ENCODE assay signal across 1 cellular context in genomic region chr7:7719235-7719634, GRCh38.
A peak's percentile ranks its signal among the peaks of the same experiment; 100 is the strongest.
TF ChIP-seq lines count a peak whose summit lies in the region.

No MANE protein-coding gene starts in this region.

TF ChIP-seq in HEK293, 187 proteins besides CTCF, POLR2A, EP300 and RAD21 (continued from another document):
- TF ChIP-seq ATF2 (tag by site-specific recombination; IDR thresholded peaks at IDR 0.05; ENCODE audit: low read depth) (peak; percentile 52; the same call in 1 of the 2 replicates), ZNF558 (tag by site-specific recombination; IDR thresholded peaks at IDR 0.05) (no peak; the same call in 1 of the 2 replicates), ZNF184 (tag by site-specific recombination; IDR thresholded peaks at IDR 0.05) (peak; percentile 86), ZBTB44 (tag by site-specific recombination; IDR thresholded peaks at IDR 0.05) (peak; percentile 52; the same call in 1 of the 2 replicates), ZSCAN23 (tag by site-specific recombination; IDR thresholded peaks at IDR 0.05) (no peak), ZNF768 (tag by site-specific recombination; IDR thresholded peaks at IDR 0.05) (no peak), ZNF621 (tag by site-specific recombination; IDR thresholded peaks at IDR 0.05) (no peak), HOXD13 (CRISPR knock-in tag; IDR thresholded peaks at IDR 0.05; ENCODE audit: borderline replicate concordance) (no peak), MYNN (tag by site-specific recombination; IDR thresholded peaks at IDR 0.05; ENCODE audit: borderline replicate concordance) (no peak), ZNF155 (tag by site-specific recombination; IDR thresholded peaks at IDR 0.05) (no peak), ZBTB7A (tag by site-specific recombination; IDR thresholded peaks at IDR 0.05; ENCODE audit: low read depth) (no peak)
- TF ChIP-seq, protein P1, sequence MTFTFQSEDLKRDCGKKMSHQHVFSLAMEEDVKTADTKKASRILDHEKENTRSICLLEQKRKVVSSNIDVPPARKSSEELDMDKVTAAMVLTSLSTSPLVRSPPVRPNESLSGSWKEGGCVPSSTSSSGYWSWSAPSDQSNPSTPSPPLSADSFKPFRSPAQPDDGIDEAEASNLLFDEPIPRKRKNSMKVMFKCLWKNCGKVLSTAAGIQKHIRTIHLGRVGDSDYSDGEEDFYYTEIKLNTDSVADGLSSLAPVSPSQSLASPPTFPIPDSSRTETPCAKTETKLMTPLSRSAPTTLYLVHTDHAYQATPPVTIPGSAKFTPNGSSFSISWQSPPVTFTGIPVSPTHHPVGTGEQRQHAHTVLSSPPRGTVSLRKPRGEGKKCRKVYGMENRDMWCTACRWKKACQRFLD (tag by site-specific recombination; IDR thresholded peaks at IDR 0.05) = no peak
TF ChIP-seq in HEK293: peak in this region for 19.
